In genomic region chr9:37538099-37538498, GRCh38 we compare ENCODE assay signal across 9 cellular contexts.
"Had no signal": no experiment of that assay in that cellular context is flagged by ENCODE, and none has a peak within 500 bp of the region (broad histone marks: within the 10 kb centered on the region; RNA-seq: fewer than 3 reads in every experiment).

No MANE protein-coding gene starts in this region.

- H3K4me3 Mint-ChIP-seq: HFFc6 had no signal

- H2AFZ ChIP-seq: GM23248 had no signal

- H3K27ac Mint-ChIP-seq: HFFc6 had no signal

- H3K4me1 ChIP-seq: HAP-1 had no signal

- H3K9ac ChIP-seq: GM23248 had no signal

- DNase-seq: GM23248, GOT3, H7, HFFc6 had no signal

- H3K27me3 Mint-ChIP-seq: IgD-negative memory B cell had no signal

- H3K27ac ChIP-seq: GM23248, HL-60 had no signal

- H3K9me3 ChIP-seq: HAP-1 had no signal

- ATAC-seq: HCT116, HepG2 had no signal

- H3K4me3 ChIP-seq: GM23248, HAP-1 had no signal

- H3K9me3 Mint-ChIP-seq: HFFc6, IgD-negative memory B cell had no signal
